1 cellular context compared by ENCODE assay signal in genomic region chr20:41329435-41330342, GRCh38.
TF ChIP-seq lines count a peak whose summit lies in the region.

No MANE protein-coding gene starts in this region.

TF ChIP-seq in endothelial cell of umbilical vein, 7 proteins besides CTCF, POLR2A, EP300 and RAD21 (continued from another document):
- peak; percentile 94 for TF ChIP-seq JUN (IDR thresholded peaks at IDR 0.05; ENCODE audit: borderline replicate concordance, insufficient read depth, insufficient read length, low read depth)
- peak; percentile 99 for TF ChIP-seq FOS (IDR thresholded peaks at IDR 0.05; ENCODE audit: borderline replicate concordance, insufficient read depth, low read length)
- TF ChIP-seq POLR2AphosphoS5 (IDR thresholded peaks at IDR 0.05; ENCODE audit: insufficient read depth, low read depth, low read length), result peak; percentile 97
- TF ChIP-seq GATA2 (IDR thresholded peaks at IDR 0.05; ENCODE audit: insufficient read depth, insufficient read length, low read depth, low read length), result no peak
